7 cellular contexts compared by ENCODE assay signal in the genomic region with DNA sequence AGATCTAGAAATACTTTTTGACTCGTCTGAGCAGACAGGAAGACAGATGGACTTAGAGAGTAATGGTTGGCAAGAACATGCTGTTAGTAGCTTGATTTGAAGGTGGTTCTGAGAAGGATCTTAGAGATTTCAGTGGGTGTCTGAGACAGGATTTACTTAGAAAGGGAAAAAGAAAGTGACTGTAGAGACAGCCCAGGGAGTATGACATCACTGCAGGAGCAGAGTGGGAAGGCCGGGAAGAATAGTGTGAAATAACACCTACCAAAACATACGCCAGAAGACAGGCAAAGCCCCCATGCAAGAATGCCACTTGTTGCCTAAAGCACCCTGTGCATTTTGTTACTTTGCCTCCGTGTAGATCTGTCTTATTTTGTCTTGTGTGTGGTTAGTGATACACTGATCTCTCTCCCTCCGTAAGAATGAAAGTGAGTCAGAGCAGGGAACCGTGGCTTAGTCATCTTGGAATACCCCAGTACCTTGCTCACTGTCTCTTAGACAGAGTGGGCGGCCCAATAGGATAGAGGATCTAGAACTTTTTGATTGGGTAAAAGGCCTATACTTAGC.
DNase-seq lines count a peak whose midpoint lies in the region; ATAC-seq and TF ChIP-seq lines count a peak whose summit lies in the region.

No MANE protein-coding gene starts in this region.

- H3K4me3 ChIP-seq in lung (no peak overlapping the region), BE2C (ENCODE audit: low read depth, low read length) (no peak overlapping the region)

- WGBS in lung, 2 donors: 55 to 75% methylated on average over 7 of the region's 7 CpGs

- no peaks in the 10 kb centered on the region for H3K9me3 ChIP-seq in lung (ENCODE audit: control insufficient read depth in 2 of 2, insufficient read depth in 1 of 2, low read length in 1 of 2)
- H3K9me3 ChIP-seq in BE2C: no peaks in the 10 kb centered on the region

- H3K4me1 ChIP-seq in lung (ENCODE audit: control insufficient read depth in 2 of 2, insufficient read depth in 2 of 2, low read length in 2 of 2) (peaks cover 0 to 12% of the 10 kb centered on the region in 2 donors), BE2C (no peaks in the 10 kb centered on the region)

- ATAC-seq in GM21529 (IDR thresholded peaks at IDR 0.05; ENCODE audit: unreplicated experiment): peak; percentile 96
- no peak for ATAC-seq in lung (ENCODE audit: insufficient read depth, low FRiP score)

- H3K27me3 ChIP-seq in lung (ENCODE audit: control insufficient read depth, insufficient read depth) (no peaks in the 10 kb centered on the region), BE2C (no peaks in the 10 kb centered on the region)

- peak overlapping the region; percentile 32 to 96 for H3K27ac ChIP-seq in lung (ENCODE audit: low read depth in 1 of 2, low read length in 1 of 2)

- DNase-seq in OCI-M1 (lab: John Stamatoyannopoulos, UW) (peak; percentile 31), brain pericyte (ENCODE audit: low read depth, low spot score) (peak; percentile 67), lung (ENCODE audit: low spot score) (no peak), NCI-H1092 treated with DMSO at 0.1 percent for 48 hours (lab: John Stamatoyannopoulos, UW) (no peak), BE2C (no peak)
- peak; percentile 2 for DNase-seq in stimulated activated CD8-positive, alpha-beta memory T cell treated with anti-CD3 and anti-CD28 coated beads, Interleukin-12 subunit alpha, Interleukin-12 subunit beta, amount 100 ng/mL, for 4 hours (ENCODE audit: low read depth)

- TF ChIP-seq CTCF in lung (IDR thresholded peaks at IDR 0.05; ENCODE audit: control extremely low read depth, extremely low read depth): no peak
- TF ChIP-seq CTCF in BE2C (IDR thresholded peaks at IDR 0.05; ENCODE audit: low read depth, low read length): no peak

- H3K36me3 ChIP-seq in lung (ENCODE audit: control insufficient read depth in 2 of 2, insufficient read depth in 2 of 2, low read length in 2 of 2) (no peaks in the 10 kb centered on the region), BE2C (no peaks in the 10 kb centered on the region)

Comparison
In these comparisons a context has a peak if more than half of its experiments do, and no peak if none do; other contexts are left out.
1. DNase-seq: peak in OCI-M1 (single experiment), brain pericyte (single experiment) and stimulated activated CD8-positive, alpha-beta memory T cell treated with anti-CD3 and anti-CD28 coated beads, Interleukin-12 subunit alpha, Interleukin-12 subunit beta, amount 100 ng/mL, for 4 hours (single experiment); none in lung (single experiment), NCI-H1092 treated with DMSO at 0.1 percent for 48 hours (single experiment) and BE2C (single experiment).